ENCODE assay signal across 8 cellular contexts in the genomic region with DNA sequence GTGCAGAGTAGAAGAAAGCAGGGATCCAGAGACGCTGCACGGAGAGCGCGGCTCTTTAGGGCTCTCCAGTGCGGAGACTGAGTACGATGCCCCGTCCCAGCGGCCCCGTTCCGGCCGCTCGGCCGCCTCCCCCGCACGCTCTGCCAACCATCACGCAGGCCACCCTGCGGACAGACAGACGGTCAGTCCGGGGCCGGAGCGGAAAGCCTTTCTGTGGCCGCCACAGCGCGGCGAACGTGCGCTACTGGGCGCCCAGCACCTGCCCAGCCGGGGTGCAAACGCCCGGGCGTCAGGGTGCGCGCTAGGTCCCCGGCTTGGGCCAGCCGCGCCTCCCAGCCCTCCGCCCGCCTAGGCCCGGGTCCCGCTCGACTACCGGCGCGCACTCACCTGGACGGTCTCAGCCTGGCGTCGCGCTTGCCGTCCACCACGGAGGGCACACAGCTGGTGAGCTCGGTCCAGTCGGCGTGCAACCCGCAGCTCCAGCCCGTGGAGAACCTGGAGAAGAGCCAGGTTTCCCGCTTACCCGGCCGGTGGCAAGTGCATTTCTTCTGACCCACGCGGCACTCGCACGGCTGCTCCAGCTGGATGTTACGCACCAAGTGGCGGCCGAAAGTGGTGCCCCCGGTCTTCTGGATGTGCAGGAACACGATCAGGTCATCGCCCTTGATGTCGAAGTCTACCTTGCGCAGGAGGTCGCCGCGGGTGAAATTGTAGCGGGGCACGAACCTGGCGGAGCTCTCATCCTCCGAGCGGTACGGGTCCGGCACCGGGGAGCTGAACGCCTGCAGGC. TPM values are rescaled to one million over a fixed set of nuclear protein-coding genes. Genes with fewer than 3 reads are reported as not detected.
DNase-seq lines count a peak whose midpoint lies in the region; ATAC-seq, FAIRE-seq and TF ChIP-seq lines count a peak whose summit lies in the region.

No MANE protein-coding gene starts in this region.

- no peaks in the 10 kb centered on the region for H3K9me3 ChIP-seq in Caco-2
- H3K9me3 ChIP-seq in Peyer's patch: no peaks in the 10 kb centered on the region
- no peaks in the 10 kb centered on the region for H3K9me3 ChIP-seq in esophagus muscularis mucosa
- no peaks in the 10 kb centered on the region for H3K9me3 ChIP-seq in pancreas

- H3K9me3 Mint-ChIP-seq in Caco-2 (ENCODE audit: unreplicated experiment): no peaks in the 10 kb centered on the region

- no peaks in the 10 kb centered on the region for H3K36me3 ChIP-seq in Caco-2 (ENCODE audit: control insufficient read depth, insufficient read depth, low read length)
- H3K36me3 ChIP-seq in Peyer's patch: no peaks in the 10 kb centered on the region
- H3K36me3 ChIP-seq in esophagus muscularis mucosa: no peaks in the 10 kb centered on the region
- no peaks in the 10 kb centered on the region for H3K36me3 ChIP-seq in pancreas

- intact Hi-C loops in Caco-2 (cut with micrococcal nuclease; ENCODE audit: unreplicated experiment) (no loop called here), esophagus muscularis mucosa (cut with DNase I) (no loop called here), pancreas (cut with DNase I) (no loop called here)

- H3K27ac ChIP-seq in Peyer's patch (no peak overlapping the region), esophagus muscularis mucosa (replicated peaks in 1 of 4) (no peak overlapping the region), pancreas (no peak overlapping the region)

- POLR2A ChIA-PET in Caco-2 (lab: Charles Lee): no interaction called here

- WGBS in esophagus muscularis mucosa: 27% methylated on average over 24 of the region's 83 CpGs
- WGBS in pancreas, 2 donors: 1 to 28% methylated on average over 77 to 83 of the region's 83 CpGs

- H3K4me3 Mint-ChIP-seq in Caco-2 (ENCODE audit: unreplicated experiment): peak overlapping the region; percentile 86

- no peak for TF ChIP-seq EP300 in esophagus muscularis mucosa (IDR thresholded peaks at IDR 0.05)

- peaks cover 26% of the 10 kb centered on the region for H3K4me1 Mint-ChIP-seq in Caco-2 (ENCODE audit: low read depth, unreplicated experiment)

- peak; percentile 25 to 59 (median 50) for ATAC-seq in pancreas

- no peaks in the 10 kb centered on the region for H3K27me3 Mint-ChIP-seq in Caco-2 (ENCODE audit: insufficient read depth, unreplicated experiment)

- DNase-seq in Caco-2: no peak
- no peak for DNase-seq in Peyer's patch
- no peak for DNase-seq in esophagus muscularis mucosa (ENCODE audit: extremely low spot score)
- DNase-seq in pancreas: peak in 4 of 6 donors; percentile 33 to 81 (median 52)
- DNase-seq in COR-L47 (lab: John Stamatoyannopoulos, UW): no peak
- DNase-seq in T-helper 9 cell: no peak
- no peak for DNase-seq in NCI-H1105 (lab: John Stamatoyannopoulos, UW)
- DNase-seq in amniotic stem cell (lab: John Stamatoyannopoulos, UW): no peak

- peaks cover 25% of the 10 kb centered on the region for H3K4me1 ChIP-seq in Caco-2
- no peaks in the 10 kb centered on the region for H3K4me1 ChIP-seq in Peyer's patch
- peaks cover 10 to 33% (median 26%) of the 10 kb centered on the region in 4 donors for H3K4me1 ChIP-seq in esophagus muscularis mucosa
- H3K4me1 ChIP-seq in pancreas: no peaks in the 10 kb centered on the region

- TF ChIP-seq CTCF in Caco-2 (IDR thresholded peaks at IDR 0.05; ENCODE audit: insufficient read depth in 1 of 2, low read depth in 1 of 2, low read length in 1 of 2, severe bottlenecking in 1 of 2, unreplicated experiment in 1 of 2) (no peak), Peyer's patch (IDR thresholded peaks at IDR 0.05) (no peak), esophagus muscularis mucosa (IDR thresholded peaks at IDR 0.05) (no peak), pancreas (IDR thresholded peaks at IDR 0.05) (no peak)

- H3K4me3 ChIP-seq in Caco-2 (ENCODE audit: low read depth, low read length): peak overlapping the region; percentile 74
- peak overlapping the region in 3 of 4 donors; percentile 32 to 45 (median 44) for H3K4me3 ChIP-seq in Peyer's patch
- H3K4me3 ChIP-seq in esophagus muscularis mucosa: peak overlapping the region; percentile 52 to 61 (median 54)
- H3K4me3 ChIP-seq in pancreas: peak overlapping the region; percentile 12 to 41 (median 33)

- peaks cover 8% of the 10 kb centered on the region for H3K36me3 Mint-ChIP-seq in Caco-2 (ENCODE audit: insufficient read depth, unreplicated experiment)

- H3K27ac Mint-ChIP-seq in Caco-2 (ENCODE audit: unreplicated experiment): no peak overlapping the region

- no TSS peak for BruUV-seq in Caco-2 (replicated peaks; lab: Mats Ljungman, UMichigan)

- CTCF ChIA-PET in Caco-2 (lab: Charles Lee): no interaction called here

- H3K27me3 ChIP-seq in Caco-2 (replicated peaks; ENCODE audit: control insufficient read depth, insufficient read depth, low read length) (no peaks in the 10 kb centered on the region), Peyer's patch (no peaks in the 10 kb centered on the region), esophagus muscularis mucosa (peaks cover 0 to 41% (median 11%) of the 10 kb centered on the region in 4 donors), pancreas (peaks cover 0 to 15% (median 3%) of the 10 kb centered on the region in 4 donors)

- TF ChIP-seq POLR2A in Peyer's patch (IDR thresholded peaks at IDR 0.05) (no peak), esophagus muscularis mucosa (IDR thresholded peaks at IDR 0.05; ENCODE audit: low read depth) (no peak)

- FAIRE-seq in pancreas (lab: Jason Lieb, UNC): no peak

RNA-seq across cellular contexts. Expression of gene HS6ST2, which starts 1.8 kb away (rescaled TPM):
- total RNA-seq in Caco-2 (2022) (33.7 and 34.9 TPM in 2 replicates), Peyer's patch (not detected), esophagus muscularis mucosa (under 1 TPM in 2 of 4 donors, not detected in 2; 0.29 to 0.99 TPM), pancreas (1 to 10 TPM; 2.9 to 5.9 (median 4.0) TPM)
- 1 to 10 TPM in 1 of 2 donors, under 1 TPM in 1; 0.72 to 2.0 TPM for polyA plus RNA-seq in pancreas

Comparison
In these comparisons a context has a peak if more than half of its experiments do, and no peak if none do; other contexts are left out.
1. DNase-seq: peak in pancreas (4 of 6); none in Caco-2 (0 of 2), Peyer's patch (0 of 3), esophagus muscularis mucosa (single experiment), COR-L47 (single experiment), T-helper 9 cell (single experiment), NCI-H1105 (single experiment) and amniotic stem cell (single experiment).
2. Peak in every context shown above with its lines, with median percentiles within 50 percentile points of each other: H3K4me3 ChIP-seq.